20 cellular contexts compared by ENCODE assay signal in genomic region chr11:31455177-31455576, GRCh38. TPM values are rescaled to one million over a fixed set of nuclear protein-coding genes. Genes with fewer than 3 reads are reported as not detected.
DNase-seq lines count a peak whose midpoint lies in the region; ATAC-seq, FAIRE-seq and TF ChIP-seq lines count a peak whose summit lies in the region.
"Had no signal": no experiment of that assay in that cellular context is flagged by ENCODE, and none has a peak within 500 bp of the region (broad histone marks: within the 10 kb centered on the region; RNA-seq: fewer than 3 reads in every experiment).

No MANE protein-coding gene starts in this region.

- no peaks in the 10 kb centered on the region for H4K20me1 ChIP-seq in K562 (replicated peaks; ENCODE audit: control insufficient read depth, insufficient read depth, low read length)
- H4K20me1 ChIP-seq: BLaER1 treated with 17β-estradiol and CSF1 and Interleukin-3, amounts not matched to agents 10 nM and 100 nM had no signal

- 0 out of 3 replicates have a peak, but pooled peaks cover 4% of the 10 kb centered on the region for H3K79me2 ChIP-seq in K562 (ENCODE audit: control insufficient read depth, insufficient read depth, low read length)

- WGBS in A549 (ENCODE audit: missing lambda C conversion rate) = 93% methylated on average over 3 of the region's 3 CpGs
- 87% methylated on average over 3 of the region's 3 CpGs for WGBS in K562 (ENCODE audit: insufficient coverage, low coverage, missing lambda C conversion rate)

- no peak for DNase-seq in A549 (ENCODE audit: low read depth in 1 of 2, low spot score in 1 of 2)
- peak; percentile 26 for DNase-seq in NCI-H1417 treated with DMSO at 0.1 percent for 48 hours (lab: John Stamatoyannopoulos, UW)
- DNase-seq in K562 (ENCODE audit: extremely low read depth in 1 of 4, low spot score in 3 of 4) = no peak
- no peak for DNase-seq in activated CD4-positive, alpha-beta T cell treated with anti-CD3 and anti-CD28 coated beads, Interleukin-2, amount 50 U/mL, for 1 hour
- no peak for DNase-seq in left lobe of liver (ENCODE audit: low spot score)
- DNase-seq: 8988T; AML-193; Caco-2; Calu3; CD4-positive, alpha-beta T cell; CD8-positive, alpha-beta T cell; DMS79 treated with DMSO at 0.1 percent for 48 hours; GF-D8 had no signal

- H3K27ac ChIP-seq in A549 (no peak overlapping the region), K562 (ENCODE audit: extremely low read depth, low read depth, low read length) (no peak overlapping the region)
- H3K27ac ChIP-seq: BLaER1 treated with 17β-estradiol and CSF1 and Interleukin-3, amounts not matched to agents 10 nM and 100 nM; C4-2B had no signal

- H3K9me1 ChIP-seq in K562 (ENCODE audit: control insufficient read depth, insufficient read depth, low read length) = no peaks in the 10 kb centered on the region

- POLR2A ChIA-PET in A549 (lab: Yijun Ruan, JAX) = no interaction called here
- POLR2A ChIA-PET in K562 (lab: Yijun Ruan, JAX) = interaction anchor here (0.7 kb wide), 1 partner anchor 11 kb away, joined by 3 read pairs; no protein-coding TSS in a partner anchor

- H3K4me2 ChIP-seq in A549 (no peak overlapping the region), K562 (ENCODE audit: insufficient read depth, low read length) (no peak overlapping the region)
- H3K4me2 ChIP-seq: BLaER1 treated with 17β-estradiol and CSF1 and Interleukin-3, amounts not matched to agents 10 nM and 100 nM had no signal

- FAIRE-seq in A549 (lab: Jason Lieb, UNC) = no peak
- no peak for FAIRE-seq in K562 (lab: Jason Lieb, UNC)
- FAIRE-seq: A204.1, D721Med, G401.6, GM12892, GM18507 had no signal

- H3K9ac ChIP-seq in K562 (ENCODE audit: insufficient read depth in 1 of 2, low read depth in 2 of 2, low read length in 2 of 2) = no peak overlapping the region
- H3K9ac ChIP-seq: BLaER1 treated with 17β-estradiol and CSF1 and Interleukin-3, amounts not matched to agents 10 nM and 100 nM had no signal

- ATAC-seq in A549 (no peak), K562 (no peak), left lobe of liver (no peak)
- ATAC-seq: CD8-positive, alpha-beta T cell had no signal

- no TSS peak for BruUV-seq in K562 (replicated peaks; lab: Mats Ljungman, UMichigan)

- intact Hi-C loops in K562 (cut with micrococcal nuclease) = no loop called here

- no peaks in the 10 kb centered on the region for H3K27me3 ChIP-seq in K562 (ENCODE audit: control insufficient read depth in 2 of 2, insufficient read depth in 2 of 2, low read length in 2 of 2)
- H3K27me3 ChIP-seq: BLaER1 treated with 17β-estradiol and CSF1 and Interleukin-3, amounts not matched to agents 10 nM and 100 nM had no signal

- in situ Hi-C loops in K562 (cut with MboI) = no loop called here

- TF ChIP-seq POLR2A in A549 (IDR thresholded peaks at IDR 0.05; ENCODE audit: low read length) = no peak
- no peak for TF ChIP-seq POLR2A in K562 (conservative IDR thresholded peaks at IDR 0.05)

- TF ChIP-seq RAD21 in A549 (conservative IDR thresholded peaks at IDR 0.05 in 1 of 2, IDR thresholded peaks at IDR 0.05 in 1 of 2) = no peak
- TF ChIP-seq RAD21 in K562 (CRISPR knock-in tag; conservative IDR thresholded peaks at IDR 0.05 in 1 of 2, IDR thresholded peaks at IDR 0.05 in 1 of 2) = no peak

- CTCF ChIA-PET in A549 (lab: Yijun Ruan, JAX) (no interaction called here), K562 (lab: Yijun Ruan, JAX; ENCODE audit: low intra/inter-chr PET ratio) (no interaction called here)

- peaks cover 46% of the 10 kb centered on the region; the same call in 2 of the 3 replicates for H3K36me3 ChIP-seq in K562 (ENCODE audit: control insufficient read depth, insufficient read depth, low read length)

- TF ChIP-seq EP300 in A549 (IDR thresholded peaks at IDR 0.05) = no peak
- TF ChIP-seq EP300 in K562 (IDR thresholded peaks at IDR 0.05; ENCODE audit: low read length) = no peak

- H3K4me3 ChIP-seq in A549 (no peak overlapping the region), K562 (no peak overlapping the region)
- H3K4me3 ChIP-seq: BLaER1 treated with 17β-estradiol and CSF1 and Interleukin-3, amounts not matched to agents 10 nM and 100 nM had no signal

- no peak overlapping the region for H2AFZ ChIP-seq in K562 (ENCODE audit: low read depth, low read length)

- no peaks in the 10 kb centered on the region for H3K4me1 ChIP-seq in A549
- H3K4me1 ChIP-seq in K562 (replicated peaks in 1 of 2; ENCODE audit: control insufficient read depth in 2 of 2, insufficient read depth in 2 of 2, low read length in 2 of 2) = no peaks in the 10 kb centered on the region
- H3K4me1 ChIP-seq: BLaER1 treated with 17β-estradiol and CSF1 and Interleukin-3, amounts not matched to agents 10 nM and 100 nM; Caco-2 had no signal

- H3K9me3 ChIP-seq in A549 (no peaks in the 10 kb centered on the region), K562 (replicated peaks; ENCODE audit: control insufficient read depth, insufficient read depth, low read depth, low read length) (no peaks in the 10 kb centered on the region)
- H3K9me3 ChIP-seq: BLaER1 treated with 17β-estradiol and CSF1 and Interleukin-3, amounts not matched to agents 10 nM and 100 nM; Caco-2 had no signal

- TF ChIP-seq CTCF in A549 (IDR thresholded peaks at IDR 0.05) = no peak
- no peak for TF ChIP-seq CTCF in K562 (IDR thresholded peaks at IDR 0.05 in 2 of 3, conservative IDR thresholded peaks at IDR 0.05 in 1 of 3; ENCODE audit: insufficient read depth in 2 of 3, low read depth in 1 of 3, low read length in 3 of 3)

TF ChIP-seq in A549, 52 proteins besides CTCF, POLR2A, EP300 and RAD21 (continues in another document):
- peak; percentile 30 for TF ChIP-seq MAFK (IDR thresholded peaks at IDR 0.05; ENCODE audit: partially characterized antibody)

TF ChIP-seq in K562, 482 proteins besides CTCF, POLR2A, EP300 and RAD21 (continues in another document):
- TF ChIP-seq ZNF316 (IDR thresholded peaks at IDR 0.05) (peak; percentile 59), ARID2 (IDR thresholded peaks at IDR 0.05) (no peak), C11orf30 (IDR thresholded peaks at IDR 0.05; ENCODE audit: low read depth) (peak; percentile 40; the same call in 1 of the 2 replicates)

RNA-seq across cellular contexts. Expression of gene IMMP1L, which starts 54.2 kb away (rescaled TPM):
- polyA plus RNA-seq in A549 (2011; rRNA removed) = 56.4 and 96.5 TPM in 2 replicates
- 45.2 and 54.5 TPM in 2 replicates for polyA plus RNA-seq in A549 (2012; cell fraction: cytosol; rRNA removed)
- 7.9 and 12.5 TPM in 2 replicates for polyA plus RNA-seq in A549 (2012; cell fraction: nucleus; rRNA removed)
- 97.4 to 135 TPM (median 115 TPM) in 3 replicates for polyA plus RNA-seq in A549 (2017; fragmentation: RNase III; extraction: RNeasy Plus Mini Kit Qiagen cat#74134 plus additional on column Dnase treatment)
- 6.0 and 7.4 TPM in 2 replicates for polyA minus RNA-seq in A549 (2011; rRNA and poly(A)+ RNA removed)
- 22.8 and 75.8 TPM in 2 replicates for total RNA-seq in K562 (2011; cell fraction: chromatin; rRNA removed; ENCODE audit: low replicate concordance)
- 14.7 and 32.1 TPM in 2 replicates for total RNA-seq in K562 (2011; cell fraction: nucleolus; rRNA removed)
- 44.4 and 85.9 TPM in 2 replicates for total RNA-seq in K562 (2011; cell fraction: nucleoplasm; rRNA removed)
- total RNA-seq in K562 (2014; rRNA removed) = 50.2 and 84.0 TPM in 2 replicates
- 102 and 169 TPM in 2 replicates for total RNA-seq in K562 (2014; rRNA removed; fragmentation: Illumina TruSeq; extraction: Trizol)
- total RNA-seq in K562 (2015; rRNA removed; fragmentation: Illumina TruSeq; extraction: Trizol) = 197 and 202 TPM in 2 replicates
- total RNA-seq in K562 (2021) = 56.0 and 62.3 TPM in 2 replicates
- 63.2 and 92.2 TPM in 2 replicates for polyA plus RNA-seq in K562 (2011; rRNA removed)
- 30.3 and 64.9 TPM in 2 replicates for polyA plus RNA-seq in K562 (2011; cell fraction: cytosol; rRNA removed)
- 28.0 and 50.0 TPM in 2 replicates for polyA plus RNA-seq in K562 (2011; cell fraction: nucleus; rRNA removed)
- polyA plus RNA-seq in K562 (2012) = 61.9 and 88.4 TPM in 2 replicates
- 63.5 and 74.3 TPM in 2 replicates for polyA plus RNA-seq in K562 (2014; fragmentation: Illumina TruSeq; extraction: Trizol)
- polyA plus RNA-seq in K562 (2014; fragmentation: Nextera tagmentation; extraction: Ambion mirVana) = 100 to 1,000 TPM; 179 to 214 TPM
- polyA plus RNA-seq in K562 (2014; rRNA removed) = 170 and 245 TPM in 2 replicates
- polyA minus RNA-seq in K562 (2011; rRNA and poly(A)+ RNA removed) = 50.0 and 53.8 TPM in 2 replicates
- polyA minus RNA-seq in K562 (2011; cell fraction: cytosol; rRNA and poly(A)+ RNA removed) = 9.6 and 44.7 TPM in 2 replicates
- polyA minus RNA-seq in K562 (2011; cell fraction: nucleus; rRNA and poly(A)+ RNA removed) = 30.7 and 56.2 TPM in 2 replicates
- total RNA-seq in left lobe of liver = 11.4 TPM

RNA-seq across cellular contexts. Expression of gene ELP4, which starts 54.4 kb away (rescaled TPM):
- 26.0 and 27.2 TPM in 2 replicates for polyA plus RNA-seq in A549 (2011; rRNA removed)
- polyA plus RNA-seq in A549 (2012; cell fraction: cytosol; rRNA removed) = 8.9 and 9.9 TPM in 2 replicates
- 8.2 and 9.9 TPM in 2 replicates for polyA plus RNA-seq in A549 (2012; cell fraction: nucleus; rRNA removed)
- polyA plus RNA-seq in A549 (2017; fragmentation: RNase III; extraction: RNeasy Plus Mini Kit Qiagen cat#74134 plus additional on column Dnase treatment) = 16.9 to 17.2 TPM (median 17.1 TPM) in 3 replicates
- 12.7 and 16.5 TPM in 2 replicates for polyA minus RNA-seq in A549 (2011; rRNA and poly(A)+ RNA removed)
- 37.2 and 90.3 TPM in 2 replicates for total RNA-seq in K562 (2011; cell fraction: chromatin; rRNA removed; ENCODE audit: low replicate concordance)
- 25.0 and 27.9 TPM in 2 replicates for total RNA-seq in K562 (2011; cell fraction: nucleolus; rRNA removed)
- total RNA-seq in K562 (2011; cell fraction: nucleoplasm; rRNA removed) = 52.5 and 116 TPM in 2 replicates
- total RNA-seq in K562 (2014; rRNA removed) = 25.5 and 28.7 TPM in 2 replicates
- 37.6 and 39.0 TPM in 2 replicates for total RNA-seq in K562 (2014; rRNA removed; fragmentation: Illumina TruSeq; extraction: Trizol)
- 38.6 and 38.7 TPM in 2 replicates for total RNA-seq in K562 (2015; rRNA removed; fragmentation: Illumina TruSeq; extraction: Trizol)
- total RNA-seq in K562 (2021) = 24.1 and 27.8 TPM in 2 replicates
- 59.2 and 60.3 TPM in 2 replicates for polyA plus RNA-seq in K562 (2011; rRNA removed)
- polyA plus RNA-seq in K562 (2011; cell fraction: cytosol; rRNA removed) = 18.2 and 36.0 TPM in 2 replicates
- 16.1 and 28.3 TPM in 2 replicates for polyA plus RNA-seq in K562 (2011; cell fraction: nucleus; rRNA removed)
- polyA plus RNA-seq in K562 (2012) = 29.3 and 38.7 TPM in 2 replicates
- 34.8 and 43.7 TPM in 2 replicates for polyA plus RNA-seq in K562 (2014; fragmentation: Illumina TruSeq; extraction: Trizol)
- 10 to 100 TPM; 47.3 to 59.5 TPM for polyA plus RNA-seq in K562 (2014; fragmentation: Nextera tagmentation; extraction: Ambion mirVana)
- polyA plus RNA-seq in K562 (2014; rRNA removed) = 26.8 and 40.9 TPM in 2 replicates
- polyA minus RNA-seq in K562 (2011; rRNA and poly(A)+ RNA removed) = 52.9 and 73.6 TPM in 2 replicates
- 17.2 and 29.0 TPM in 2 replicates for polyA minus RNA-seq in K562 (2011; cell fraction: cytosol; rRNA and poly(A)+ RNA removed)
- polyA minus RNA-seq in K562 (2011; cell fraction: nucleus; rRNA and poly(A)+ RNA removed) = 78.0 and 156 TPM in 2 replicates
- total RNA-seq in left lobe of liver = 7.4 TPM

Comparison
In these comparisons a context has a peak if more than half of its experiments do, and no peak if none do; other contexts are left out.
1. Of the 35 proteins assayed by ChIP-seq in both K562 and A549: peak only in K562: none; only in A549: MAFK; in both: none; in neither: 34.